In genomic region chr7:121994625-121995410, GRCh38 we compare ENCODE assay signal across 8 cellular contexts.
DNase-seq lines count a peak whose midpoint lies in the region; ATAC-seq and TF ChIP-seq lines count a peak whose summit lies in the region.

No MANE protein-coding gene starts in this region.

- H3K27me3 ChIP-seq in Peyer's patch (no peaks in the 10 kb centered on the region), right atrium auricular region (no peaks in the 10 kb centered on the region), gastrocnemius medialis (no peaks in the 10 kb centered on the region)

- H3K4me3 ChIP-seq in Peyer's patch: no peak overlapping the region
- no peak overlapping the region for H3K4me3 ChIP-seq in right atrium auricular region
- H3K4me3 ChIP-seq in gastrocnemius medialis: no peak overlapping the region

- in situ Hi-C loops in gastrocnemius medialis (cut with MboI; ENCODE audit: low sequenced_read_pairs in 4 of 4): loop anchor here in 1 of 4 donors (25.0 kb wide), 1 partner anchor 633 kb away; no protein-coding TSS in a partner anchor

- TF ChIP-seq CTCF in Peyer's patch (IDR thresholded peaks at IDR 0.05) (peak in 5 of 6 experiments; percentile 28 to 58 (median 51)), right atrium auricular region (IDR thresholded peaks at IDR 0.05) (peak; percentile 61 to 69), gastrocnemius medialis (IDR thresholded peaks at IDR 0.05 in 4 of 5, conservative IDR thresholded peaks at IDR 0.05 in 1 of 5) (peak in 3 of 5 experiments; percentile 6 to 33 (median 15))

- TF ChIP-seq POLR2A in Peyer's patch (IDR thresholded peaks at IDR 0.05): no peak
- TF ChIP-seq POLR2A in gastrocnemius medialis (IDR thresholded peaks at IDR 0.05): no peak

- H3K9me3 ChIP-seq in Peyer's patch (no peaks in the 10 kb centered on the region), right atrium auricular region (no peaks in the 10 kb centered on the region), gastrocnemius medialis (no peaks in the 10 kb centered on the region)

- intact Hi-C loops in gastrocnemius medialis (cut with DNase I; ENCODE audit: low total_unique reads): no loop called here

- DNase-seq in SIG-M5 treated with dmso at 0.1 percent for 504 hours (lab: John Stamatoyannopoulos, UW; ENCODE audit: unreplicated experiment) (peak; percentile 65), SIG-M5 (lab: John Stamatoyannopoulos, UW) (no peak), HCEC 1CT (peak; percentile 70), LHCN-M2 (ENCODE audit: low read depth) (peak; percentile 79), Peyer's patch (peak in 2 of 3 donors; percentile 51 to 76), amniotic stem cell (lab: John Stamatoyannopoulos, UW) (peak; percentile 36), right atrium auricular region (ENCODE audit: low spot score) (peak; percentile 64), gastrocnemius medialis (peak in 1 of 2 donors; percentile 12)

- H3K27ac ChIP-seq in Peyer's patch (no peak overlapping the region), right atrium auricular region (no peak overlapping the region), gastrocnemius medialis (no peak overlapping the region)

- H3K36me3 ChIP-seq in Peyer's patch (no peaks in the 10 kb centered on the region), right atrium auricular region (no peaks in the 10 kb centered on the region), gastrocnemius medialis (no peaks in the 10 kb centered on the region)

- ATAC-seq in gastrocnemius medialis: peak; percentile 39 to 60

- H3K4me1 ChIP-seq in Peyer's patch (no peaks in the 10 kb centered on the region), right atrium auricular region (no peaks in the 10 kb centered on the region), gastrocnemius medialis (no peaks in the 10 kb centered on the region)

Comparison
In these comparisons a context has a peak if more than half of its experiments do, and no peak if none do; other contexts are left out.
1. CTCF ChIP-seq: peak in every context shown above with its lines; median percentile 65 in right atrium auricular region; 51 in Peyer's patch; 15 in gastrocnemius medialis.